20 cellular contexts compared by ENCODE assay signal in genomic region chr22:39621826-39622225, GRCh38. TPM values are rescaled to one million over a fixed set of nuclear protein-coding genes. Genes with fewer than 3 reads are reported as not detected.
"Had no signal": no experiment of that assay in that cellular context is flagged by ENCODE, and none has a peak within 500 bp of the region (broad histone marks: within the 10 kb centered on the region; RNA-seq: fewer than 3 reads in every experiment).

No MANE protein-coding gene starts in this region.

- H3K27me3 ChIP-seq: ovary, thyroid gland had no signal

- H3K27ac ChIP-seq: dorsolateral prefrontal cortex, heart left ventricle, ovary, right atrium auricular region, suprapubic skin, thyroid gland, uterus had no signal

- H3K4me1 ChIP-seq: heart left ventricle, right atrium auricular region, thyroid gland, uterus had no signal

- H3K4me3 ChIP-seq: dorsolateral prefrontal cortex, heart left ventricle, mucosa of descending colon, ovary, right atrium auricular region, suprapubic skin, thyroid gland, uterus had no signal

- FAIRE-seq: frontal cortex, islet of Langerhans, small intestine had no signal

- ATAC-seq: heart left ventricle; left lobe of liver; mucosa of descending colon; naive thymus-derived CD8-positive, alpha-beta T cell; stimulated activated naive CD8-positive, alpha-beta T cell treated with anti-CD3 and anti-CD28 coated beads, Interleukin-15, Interleukin-2, amounts not matched to agents 100 U/mL and 50 U/mL, for 24 hours had no signal

- H3K9me3 ChIP-seq: heart left ventricle, mucosa of descending colon, ovary, right atrium auricular region, suprapubic skin, thyroid gland, uterus had no signal

- H3K36me3 ChIP-seq: heart left ventricle, ovary, right atrium auricular region, suprapubic skin, thyroid gland, uterus had no signal

- DNase-seq: cortex of kidney; dorsolateral prefrontal cortex; effector CD8-positive, alpha-beta T cell; hippocampal formation; kidney glomerular epithelial cell; mucosa of descending colon; naive thymus-derived CD8-positive, alpha-beta T cell; ovary; small intestine; stimulated activated CD4-positive, alpha-beta T cell treated with anti-CD3 and anti-CD28 coated beads, Interleukin-2, amount 100 ng/mL, for 48 hours; stimulated activated naive CD8-positive, alpha-beta T cell treated with anti-CD3 and anti-CD28 coated beads, Interleukin-15, Interleukin-2, amounts not matched to agents 100 U/mL and 50 U/mL, for 24 hours; uterus had no signal

RNA-seq across cellular contexts. Expression of gene CACNA1I, which starts 51.3 kb away (rescaled TPM):
- total RNA-seq: glomerular endothelial cell had no signal
